29 cellular contexts compared by ENCODE assay signal in genomic region chr19:32039446-32039845, GRCh38.
"Had no signal": no experiment of that assay in that cellular context is flagged by ENCODE, and none has a peak within 500 bp of the region (broad histone marks: within the 10 kb centered on the region; RNA-seq: fewer than 3 reads in every experiment).

No MANE protein-coding gene starts in this region.

- H3K36me3 Mint-ChIP-seq: activated CD4-positive, alpha-beta memory T cell treated with anti-CD3 and anti-CD28 coated beads for 36 hours; activated CD8-positive, alpha-beta memory T cell treated with anti-CD3 and anti-CD28 coated beads, Interleukin-2, amount 10 ng/mL, durations not matched to agents 7 days and 5 days; activated naive CD4-positive, alpha-beta T cell treated with anti-CD3 and anti-CD28 coated beads, Interleukin-2, amount 10 ng/mL, durations not matched to agents 7 days and 5 days; activated naive CD4-positive, alpha-beta T cell treated with anti-CD3 and anti-CD28 coated beads, Interleukin-2, amount 50 U/mL, for 72 hours; activated naive CD8-positive, alpha-beta T cell treated with anti-CD3 and anti-CD28 coated beads, Interleukin-2, amount 10 ng/mL, durations not matched to agents 7 days and 5 days; brain had no signal

- H3K27ac Mint-ChIP-seq: activated CD4-positive, alpha-beta memory T cell treated with anti-CD3 and anti-CD28 coated beads for 36 hours; activated CD4-positive, alpha-beta T cell treated with anti-CD3 and anti-CD28 coated beads for 36 hours; activated CD4-positive, alpha-beta T cell treated with anti-CD3 and anti-CD28 coated beads, Interleukin-2, amount 10 ng/mL, durations not matched to agents 24 days and 14 days; activated CD8-positive, alpha-beta memory T cell treated with anti-CD3 and anti-CD28 coated beads, Interleukin-2, amount 10 ng/mL, durations not matched to agents 7 days and 5 days; activated CD8-positive, alpha-beta T cell treated with anti-CD3 and anti-CD28 coated beads, Interleukin-2, amount 10 ng/mL, durations not matched to agents 7 days and 5 days; activated naive CD4-positive, alpha-beta T cell treated with anti-CD3 and anti-CD28 coated beads, Interleukin-2, amount 10 ng/mL, durations not matched to agents 7 days and 5 days; activated naive CD4-positive, alpha-beta T cell treated with anti-CD3 and anti-CD28 coated beads, Interleukin-2, amount 50 U/mL, for 72 hours; activated naive CD8-positive, alpha-beta T cell treated with anti-CD3 and anti-CD28 coated beads, Interleukin-2, amount 10 ng/mL, durations not matched to agents 7 days and 5 days; activated T-cell treated with anti-CD3 and anti-CD28 coated beads, Interleukin-2, amount 50 U/mL, for 24 hours; activated T-cell treated with anti-CD3 and anti-CD28 coated beads, Interleukin-2, amount 50 U/mL, for 72 hours; brain; T-helper 17 cell had no signal

- H3K36me3 ChIP-seq: ascending aorta, breast epithelium, cardiac muscle cell, colonic mucosa, esophagus squamous epithelium, gastroesophageal sphincter had no signal

- H3K27ac ChIP-seq: ascending aorta, breast epithelium, cardiac muscle cell, colonic mucosa, epithelial cell of prostate, esophagus squamous epithelium, gastroesophageal sphincter had no signal

- H3K9me3 ChIP-seq: ascending aorta, breast epithelium, colonic mucosa, esophagus squamous epithelium, gastroesophageal sphincter had no signal

- H3K4me1 Mint-ChIP-seq: activated CD4-positive, alpha-beta T cell treated with anti-CD3 and anti-CD28 coated beads for 36 hours; activated CD4-positive, alpha-beta T cell treated with anti-CD3 and anti-CD28 coated beads, Interleukin-2, amount 10 ng/mL, durations not matched to agents 24 days and 14 days; activated CD8-positive, alpha-beta memory T cell treated with anti-CD3 and anti-CD28 coated beads, Interleukin-2, amount 10 ng/mL, durations not matched to agents 7 days and 5 days; activated naive CD4-positive, alpha-beta T cell treated with anti-CD3 and anti-CD28 coated beads, Interleukin-2, amount 10 ng/mL, durations not matched to agents 7 days and 5 days; activated naive CD8-positive, alpha-beta T cell treated with anti-CD3 and anti-CD28 coated beads, Interleukin-2, amount 10 ng/mL, durations not matched to agents 7 days and 5 days had no signal

- DNase-seq: activated CD4-positive, alpha-beta memory T cell treated with anti-CD3 and anti-CD28 coated beads for 36 hours; activated CD4-positive, alpha-beta T cell treated with anti-CD3 and anti-CD28 coated beads for 36 hours; activated CD4-positive, alpha-beta T cell treated with anti-CD3 and anti-CD28 coated beads, Interleukin-2, amount 10 ng/mL, durations not matched to agents 24 days and 14 days; activated CD4-positive, CD25-positive, alpha-beta regulatory T cell; activated CD4-positive, CD25-positive, alpha-beta regulatory T cell treated with anti-CD3 and anti-CD28 coated beads, Interleukin-2, amount 50 U/mL, for 72 hours; activated CD8-positive, alpha-beta memory T cell treated with anti-CD3 and anti-CD28 coated beads, Interleukin-2, amount 10 ng/mL, durations not matched to agents 7 days and 5 days; activated CD8-positive, alpha-beta memory T cell treated with anti-CD3 and anti-CD28 coated beads, Interleukin-2, amount 50 U/mL, for 4 hours; activated CD8-positive, alpha-beta T cell treated with anti-CD3 and anti-CD28 coated beads, Interleukin-2, amount 10 ng/mL, durations not matched to agents 7 days and 5 days; activated gamma-delta T cell; activated naive CD4-positive, alpha-beta T cell; activated naive CD4-positive, alpha-beta T cell treated with anti-CD3 and anti-CD28 coated beads, Interleukin-2, amount 10 ng/mL, durations not matched to agents 7 days and 5 days; activated naive CD8-positive, alpha-beta T cell treated with anti-CD3 and anti-CD28 coated beads, Interleukin-2, amount 10 ng/mL, durations not matched to agents 7 days and 5 days; activated T-cell treated with anti-CD3 and anti-CD28 coated beads, Interleukin-2, amount 50 U/mL, for 24 hours; activated T-cell treated with anti-CD3 and anti-CD28 coated beads, Interleukin-2, amount 50 U/mL, for 72 hours; central memory CD4-positive, alpha-beta T cell; cerebellar nuclear complex; colonic mucosa; effector CD8-positive, alpha-beta T cell; esophagus squamous epithelium; foreskin melanocyte; T-helper 1 cell; T-helper 17 cell had no signal

- H3K4me3 ChIP-seq: ascending aorta, breast epithelium, cardiac muscle cell, colonic mucosa, esophagus squamous epithelium, gastroesophageal sphincter had no signal

- ATAC-seq: activated CD4-positive, alpha-beta T cell treated with anti-CD3 and anti-CD28 coated beads for 36 hours; activated CD8-positive, alpha-beta memory T cell treated with anti-CD3 and anti-CD28 coated beads, Interleukin-2, amount 10 ng/mL, durations not matched to agents 7 days and 5 days; activated CD8-positive, alpha-beta T cell treated with anti-CD3 and anti-CD28 coated beads, Interleukin-2, amount 10 ng/mL, durations not matched to agents 7 days and 5 days; activated naive CD4-positive, alpha-beta T cell treated with anti-CD3 and anti-CD28 coated beads, Interleukin-2, amount 50 U/mL, for 72 hours; activated T-cell treated with anti-CD3 and anti-CD28 coated beads, Interleukin-2, amount 50 U/mL, for 72 hours; gastroesophageal sphincter; T-helper 17 cell had no signal

- H3K9me3 Mint-ChIP-seq: activated CD4-positive, alpha-beta memory T cell treated with anti-CD3 and anti-CD28 coated beads for 36 hours; activated CD4-positive, alpha-beta T cell treated with anti-CD3 and anti-CD28 coated beads, Interleukin-2, amount 10 ng/mL, durations not matched to agents 24 days and 14 days; activated naive CD4-positive, alpha-beta T cell treated with anti-CD3 and anti-CD28 coated beads, Interleukin-2, amount 10 ng/mL, durations not matched to agents 7 days and 5 days; activated naive CD8-positive, alpha-beta T cell treated with anti-CD3 and anti-CD28 coated beads, Interleukin-2, amount 10 ng/mL, durations not matched to agents 7 days and 5 days; activated T-cell treated with anti-CD3 and anti-CD28 coated beads, Interleukin-2, amount 50 U/mL, for 24 hours; activated T-cell treated with anti-CD3 and anti-CD28 coated beads, Interleukin-2, amount 50 U/mL, for 72 hours; brain had no signal

- H3K4me3 Mint-ChIP-seq: activated CD4-positive, alpha-beta memory T cell treated with anti-CD3 and anti-CD28 coated beads for 36 hours; activated CD4-positive, alpha-beta T cell treated with anti-CD3 and anti-CD28 coated beads for 36 hours; activated CD4-positive, alpha-beta T cell treated with anti-CD3 and anti-CD28 coated beads, Interleukin-2, amount 10 ng/mL, durations not matched to agents 24 days and 14 days; activated CD8-positive, alpha-beta memory T cell treated with anti-CD3 and anti-CD28 coated beads, Interleukin-2, amount 10 ng/mL, durations not matched to agents 7 days and 5 days; activated CD8-positive, alpha-beta T cell treated with anti-CD3 and anti-CD28 coated beads, Interleukin-2, amount 10 ng/mL, durations not matched to agents 7 days and 5 days; activated naive CD4-positive, alpha-beta T cell treated with anti-CD3 and anti-CD28 coated beads, Interleukin-2, amount 10 ng/mL, durations not matched to agents 7 days and 5 days; activated naive CD8-positive, alpha-beta T cell treated with anti-CD3 and anti-CD28 coated beads, Interleukin-2, amount 10 ng/mL, durations not matched to agents 7 days and 5 days; activated T-cell treated with anti-CD3 and anti-CD28 coated beads, Interleukin-2, amount 50 U/mL, for 24 hours; activated T-cell treated with anti-CD3 and anti-CD28 coated beads, Interleukin-2, amount 50 U/mL, for 72 hours; T-helper 17 cell had no signal
